Comparison of ENCODE assay signal across 33 cellular contexts in the genomic region with DNA sequence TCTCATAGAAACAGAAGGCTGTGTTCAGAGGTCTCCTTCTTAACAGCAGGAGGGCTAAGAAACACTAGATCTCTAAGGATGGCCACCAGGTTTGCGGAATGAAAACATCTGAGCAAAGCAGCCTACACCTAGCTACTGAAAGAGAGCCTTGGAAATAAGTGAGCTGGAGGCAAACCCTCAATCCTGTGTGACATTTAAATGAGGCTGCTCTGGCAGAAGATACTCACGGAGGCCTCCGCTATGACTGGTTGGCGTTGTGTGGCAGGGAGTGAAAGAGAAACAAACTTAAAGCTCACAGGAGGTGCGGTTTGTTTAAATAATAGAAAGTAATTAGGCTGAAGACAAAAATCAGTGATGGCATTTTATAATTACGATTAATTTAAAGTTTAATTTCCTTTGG.
"Had no signal": no experiment of that assay in that cellular context is flagged by ENCODE, and none has a peak within 500 bp of the region (broad histone marks: within the 10 kb centered on the region; RNA-seq: fewer than 3 reads in every experiment).

No MANE protein-coding gene starts in this region.

- ATAC-seq: body of pancreas; gastroesophageal sphincter; left colon; natural killer cell; stimulated activated naive B cell treated with anti-CD40 and anti-IgM and Interleukin-4, amounts not matched to agents 10 μg/mL and 1 μg/mL and 100 μg/mL, for 72 hours; T-helper 17 cell had no signal

- H3K4me3 Mint-ChIP-seq: activated CD4-positive, alpha-beta memory T cell treated with anti-CD3 and anti-CD28 coated beads for 36 hours; activated CD4-positive, alpha-beta T cell treated with anti-CD3 and anti-CD28 coated beads, Interleukin-2, amount 10 ng/mL, durations not matched to agents 24 days and 14 days; activated naive CD4-positive, alpha-beta T cell treated with anti-CD3 and anti-CD28 coated beads for 36 hours; activated naive CD8-positive, alpha-beta T cell treated with anti-CD3 and anti-CD28 coated beads for 36 hours; activated T-helper 1 cell treated with anti-CD3 and anti-CD28 coated beads, Interleukin-12 subunit alpha, Interleukin-12 subunit beta, Interleukin-2, Interleukin-4 antibody, amounts not matched to agents 30 ng/mL and 10 ng/mL and 1 ng/mL, durations not matched to agents 14 hours and 24 hours and 36 hours; immature natural killer cell; memory B cell; natural killer cell; stimulated activated naive B cell treated with anti-CD40 and anti-IgM and Interleukin-4, amounts not matched to agents 10 μg/mL and 1 μg/mL and 100 μg/mL, for 72 hours; T-helper 17 cell had no signal

- H3K4me1 Mint-ChIP-seq: activated CD4-positive, alpha-beta T cell treated with anti-CD3 and anti-CD28 coated beads, Interleukin-2, amount 10 ng/mL, durations not matched to agents 24 days and 14 days; activated naive CD8-positive, alpha-beta T cell treated with anti-CD3 and anti-CD28 coated beads for 36 hours; immature natural killer cell; memory B cell; natural killer cell; stimulated activated naive B cell treated with anti-CD40 and anti-IgM and Interleukin-4, amounts not matched to agents 10 μg/mL and 1 μg/mL and 100 μg/mL, for 72 hours had no signal

- H3K27me3 Mint-ChIP-seq: activated CD4-positive, alpha-beta T cell treated with anti-CD3 and anti-CD28 coated beads, Interleukin-2, amount 10 ng/mL, durations not matched to agents 24 days and 14 days; activated naive CD8-positive, alpha-beta T cell treated with anti-CD3 and anti-CD28 coated beads for 36 hours; memory B cell had no signal

- H3K27ac ChIP-seq: adrenal gland, body of pancreas, colonic mucosa, gastroesophageal sphincter, hepatocyte, prostate gland, right atrium auricular region, stomach, thyroid gland, upper lobe of left lung, WERI-Rb-1 had no signal

- H2AFZ ChIP-seq: hepatocyte had no signal

- H3K27me3 ChIP-seq: adrenal gland, body of pancreas, colonic mucosa, gastroesophageal sphincter, hepatocyte, right atrium auricular region, stomach, thyroid gland, upper lobe of left lung had no signal

- H3K9me3 ChIP-seq: adrenal gland, body of pancreas, colonic mucosa, gastroesophageal sphincter, prostate gland, right atrium auricular region, stomach, thyroid gland, upper lobe of left lung had no signal

- DNase-seq: activated CD4-positive, alpha-beta memory T cell treated with anti-CD3 and anti-CD28 coated beads for 36 hours; activated CD4-positive, alpha-beta T cell treated with anti-CD3 and anti-CD28 coated beads, Interleukin-2, amount 10 ng/mL, durations not matched to agents 24 days and 14 days; activated CD4-positive, CD25-positive, alpha-beta regulatory T cell treated with anti-CD3 and anti-CD28 coated beads, Interleukin-2, amount 50 U/mL, for 72 hours; activated CD8-positive, alpha-beta memory T cell treated with anti-CD3 and anti-CD28 coated beads, Interleukin-2, amount 50 U/mL, for 4 hours; activated effector memory CD4-positive, alpha-beta T cell treated with anti-CD3 and anti-CD28 coated beads, Interleukin-2, amount 50 U/mL, for 16 hours; activated naive CD4-positive, alpha-beta T cell treated with anti-CD3 and anti-CD28 coated beads for 36 hours; activated naive CD8-positive, alpha-beta T cell treated with anti-CD3 and anti-CD28 coated beads for 36 hours; activated T-cell treated with anti-CD3 and anti-CD28 coated beads, Interleukin-2, amount 50 U/mL, for 1 hour; adrenal gland; aorta; body of pancreas; cerebellar nuclear complex; colonic mucosa; effector memory CD4-positive, alpha-beta T cell; immature natural killer cell; kidney; left colon; natural killer cell; stimulated activated CD4-positive, alpha-beta T cell treated with anti-CD3 and anti-CD28 coated beads, Interleukin-2, amount 100 ng/mL, for 24 hours; stimulated activated naive B cell treated with anti-CD40 and anti-IgM and Interleukin-4, amounts not matched to agents 10 μg/mL and 1 μg/mL and 100 μg/mL, for 72 hours; stomach; T-helper 17 cell; T1000; thyroid gland; upper lobe of left lung; WERI-Rb-1 had no signal

- H3K9me3 Mint-ChIP-seq: activated CD4-positive, alpha-beta memory T cell treated with anti-CD3 and anti-CD28 coated beads for 36 hours; activated CD4-positive, alpha-beta T cell treated with anti-CD3 and anti-CD28 coated beads, Interleukin-2, amount 10 ng/mL, durations not matched to agents 24 days and 14 days; activated naive CD4-positive, alpha-beta T cell treated with anti-CD3 and anti-CD28 coated beads for 36 hours; activated naive CD8-positive, alpha-beta T cell treated with anti-CD3 and anti-CD28 coated beads for 36 hours; activated T-helper 1 cell treated with anti-CD3 and anti-CD28 coated beads, Interleukin-12 subunit alpha, Interleukin-12 subunit beta, Interleukin-2, Interleukin-4 antibody, amounts not matched to agents 30 ng/mL and 10 ng/mL and 1 ng/mL, durations not matched to agents 14 hours and 24 hours and 36 hours; natural killer cell; stimulated activated naive B cell treated with anti-CD40 and anti-IgM and Interleukin-4, amounts not matched to agents 10 μg/mL and 1 μg/mL and 100 μg/mL, for 72 hours had no signal

- H3K79me2 ChIP-seq: hepatocyte had no signal

- H3K4me2 ChIP-seq: hepatocyte, smooth muscle cell had no signal

- H3K36me3 ChIP-seq: adrenal gland, colonic mucosa, gastroesophageal sphincter, prostate gland, right atrium auricular region, stomach, thyroid gland, upper lobe of left lung, WERI-Rb-1 had no signal

- H3K4me1 ChIP-seq: adrenal gland, body of pancreas, colonic mucosa, gastroesophageal sphincter, prostate gland, right atrium auricular region, stomach, thyroid gland, upper lobe of left lung had no signal

- H3K27ac Mint-ChIP-seq: activated CD4-positive, alpha-beta memory T cell treated with anti-CD3 and anti-CD28 coated beads for 36 hours; activated CD4-positive, alpha-beta T cell treated with anti-CD3 and anti-CD28 coated beads, Interleukin-2, amount 10 ng/mL, durations not matched to agents 24 days and 14 days; activated naive CD4-positive, alpha-beta T cell treated with anti-CD3 and anti-CD28 coated beads for 36 hours; activated naive CD8-positive, alpha-beta T cell treated with anti-CD3 and anti-CD28 coated beads for 36 hours; activated T-helper 1 cell treated with anti-CD3 and anti-CD28 coated beads, Interleukin-12 subunit alpha, Interleukin-12 subunit beta, Interleukin-2, Interleukin-4 antibody, amounts not matched to agents 30 ng/mL and 10 ng/mL and 1 ng/mL, durations not matched to agents 14 hours and 24 hours and 36 hours; immature natural killer cell; memory B cell; natural killer cell; stimulated activated naive B cell treated with anti-CD40 and anti-IgM and Interleukin-4, amounts not matched to agents 10 μg/mL and 1 μg/mL and 100 μg/mL, for 72 hours; T-helper 17 cell had no signal

- H3K36me3 Mint-ChIP-seq: activated CD4-positive, alpha-beta memory T cell treated with anti-CD3 and anti-CD28 coated beads for 36 hours; activated naive CD8-positive, alpha-beta T cell treated with anti-CD3 and anti-CD28 coated beads for 36 hours; immature natural killer cell; memory B cell; natural killer cell; stimulated activated naive B cell treated with anti-CD40 and anti-IgM and Interleukin-4, amounts not matched to agents 10 μg/mL and 1 μg/mL and 100 μg/mL, for 72 hours had no signal

- H3K4me3 ChIP-seq: adrenal gland, body of pancreas, colonic mucosa, gastroesophageal sphincter, hepatocyte, prostate gland, right atrium auricular region, smooth muscle cell, stomach, thyroid gland, upper lobe of left lung had no signal
